Comparison of ENCODE assay signal across 6 cellular contexts in the genomic region with DNA sequence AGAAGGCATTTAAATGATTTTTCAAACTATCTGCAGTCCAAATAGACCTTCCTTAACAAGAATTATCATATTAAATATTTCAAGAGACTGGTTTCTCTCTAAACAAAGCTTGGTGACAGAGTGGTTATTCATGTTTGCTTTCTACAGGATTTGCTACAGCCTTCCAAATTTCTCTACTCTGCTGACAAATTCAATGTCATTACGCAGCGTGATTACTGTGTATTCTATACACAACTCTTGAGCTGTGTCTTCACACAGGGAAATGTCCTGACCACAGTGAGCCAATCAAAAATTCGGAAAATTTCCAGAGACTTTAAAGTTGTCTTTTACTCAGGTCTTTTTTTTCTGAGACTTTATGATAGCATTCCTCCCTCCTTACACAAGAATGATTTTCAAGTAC.
"Had no signal": no experiment of that assay in that cellular context is flagged by ENCODE, and none has a peak within 500 bp of the region (broad histone marks: within the 10 kb centered on the region; RNA-seq: fewer than 3 reads in every experiment).

No MANE protein-coding gene starts in this region.

- H3K4me3 ChIP-seq: GM23248, K562 had no signal

- H3K27ac Mint-ChIP-seq: H9 had no signal

- H2AFZ ChIP-seq: GM23248 had no signal

- H3K4me3 Mint-ChIP-seq: H9 had no signal

- H3K27ac ChIP-seq: GM23248 had no signal

- DNase-seq: H9, HCEC 1CT, IMR-90, KG1 had no signal

- ATAC-seq: K562 had no signal
